ENCODE assay signal across 8 cellular contexts in genomic region chr17:78923660-78924453, GRCh38. TPM values are rescaled to one million over a fixed set of nuclear protein-coding genes. Genes with fewer than 3 reads are reported as not detected.
DNase-seq lines count a peak whose midpoint lies in the region; ATAC-seq, FAIRE-seq and TF ChIP-seq lines count a peak whose summit lies in the region.

No MANE protein-coding gene starts in this region.

- TF ChIP-seq POLR2A in body of pancreas (IDR thresholded peaks at IDR 0.05), result peak; percentile 47 to 79 (median 78)

- H3K27me3 Mint-ChIP-seq in T-helper 17 cell, result peaks cover 14% of the 10 kb centered on the region

- H3K9me3 ChIP-seq in HUES6 (ENCODE audit: control insufficient read depth, insufficient read depth, low read depth, low read length) (no peaks in the 10 kb centered on the region), T-helper 17 cell (ENCODE audit: control insufficient read depth, low read length, poor library complexity, severe bottlenecking) (no peaks in the 10 kb centered on the region), body of pancreas (no peaks in the 10 kb centered on the region), kidney (ENCODE audit: control insufficient read depth in 1 of 2, low read length in 2 of 2) (no peaks in the 10 kb centered on the region)

- peaks cover 2% of the 10 kb centered on the region for H3K36me3 Mint-ChIP-seq in T-helper 17 cell (ENCODE audit: low read depth)

- TF ChIP-seq CTCF in BJ (IDR thresholded peaks at IDR 0.05; ENCODE audit: insufficient read depth, low read depth, low read length) (no peak), body of pancreas (IDR thresholded peaks at IDR 0.05) (no peak), kidney (IDR thresholded peaks at IDR 0.05; ENCODE audit: borderline replicate concordance, extremely low read depth, insufficient read depth) (no peak)

- peak overlapping the region; percentile 16 for H3K27ac Mint-ChIP-seq in T-helper 17 cell

- POLR2A ChIA-PET in BJ (lab: Charles Lee), result interaction anchor here (0.7 to 1.1 kb wide), 2 partner anchors 10 to 55 kb away, joined by 3 to 4 read pairs; no protein-coding TSS in a partner anchor

- H3K4me1 ChIP-seq in HUES6 (ENCODE audit: control insufficient read depth, insufficient read depth, low read length) (peaks cover 20% of the 10 kb centered on the region), body of pancreas (peaks cover 57% of the 10 kb centered on the region), kidney (ENCODE audit: control insufficient read depth in 1 of 2, insufficient read depth in 1 of 2, low read depth in 1 of 2, low read length in 2 of 2) (peaks cover 15 to 29% of the 10 kb centered on the region in 2 donors)

- peaks cover 18% of the 10 kb centered on the region for H3K4me1 Mint-ChIP-seq in T-helper 17 cell

- 0 to 1% methylated on average over 1 to 28 of the region's 28 CpGs for WGBS in body of pancreas, 2 donors

- H3K27ac ChIP-seq in HUES6 (ENCODE audit: low read depth, low read length), result no peak overlapping the region
- peak overlapping the region; percentile 74 to 93 (median 88) for H3K27ac ChIP-seq in body of pancreas
- H3K27ac ChIP-seq in kidney (ENCODE audit: low read depth in 2 of 2, low read length in 2 of 2), result peak overlapping the region; percentile 57 to 86

- H3K4me3 ChIP-seq in BJ (ENCODE audit: low read depth, low read length) (peak overlapping the region; percentile 89), HUES6 (ENCODE audit: low read depth, low read length) (peak overlapping the region; percentile 61), body of pancreas (peak overlapping the region; percentile 59 to 74), kidney (ENCODE audit: low read length in 2 of 2) (peak overlapping the region; percentile 59 to 75)

- peak overlapping the region; percentile 90 for H3K4me3 Mint-ChIP-seq in T-helper 17 cell

- no peak overlapping the region for H3K9ac ChIP-seq in HUES6 (ENCODE audit: low read length)
- H3K9ac ChIP-seq in kidney (ENCODE audit: low read length in 2 of 2), result peak overlapping the region; percentile 32 to 58

- ATAC-seq in T-helper 17 cell (peak; percentile 77), body of pancreas (peak; percentile 80)

- FAIRE-seq in kidney (lab: Jason Lieb, UNC), result no peak

- no peaks in the 10 kb centered on the region; the same call in 1 of the 2 replicates for H3K36me3 ChIP-seq in BJ (ENCODE audit: control insufficient read depth, insufficient read depth, low read length)
- no peaks in the 10 kb centered on the region for H3K36me3 ChIP-seq in HUES6 (ENCODE audit: control insufficient read depth, insufficient read depth, low read length)
- H3K36me3 ChIP-seq in body of pancreas (replicated peaks in 1 of 2; ENCODE audit: insufficient read depth in 1 of 2, low read depth in 2 of 2), result no peaks in the 10 kb centered on the region
- H3K36me3 ChIP-seq in kidney (ENCODE audit: control insufficient read depth in 1 of 2, insufficient read depth in 2 of 2, low read length in 2 of 2), result no peaks in the 10 kb centered on the region

- intact Hi-C loops in body of pancreas (cut with DNase I) (no loop called here), kidney (cut with DNase I) (no loop called here)

- CTCF ChIA-PET in BJ (lab: Yijun Ruan, JAX), result no interaction called here

- DNase-seq in BJ (ENCODE audit: low read depth) (no peak), T-helper 17 cell (peak; percentile 35 to 50 (median 42)), body of pancreas (peak; percentile 93 to 97 (median 96)), kidney (peak; percentile 95), hippocampal formation (lab: John Stamatoyannopoulos, UW) (no peak), middle frontal gyrus (ENCODE audit: extremely low spot score, low spot score) (no peak)
- DNase-seq in stimulated activated CD4-positive, alpha-beta T cell treated with anti-CD3 and anti-CD28 coated beads, Interleukin-15, amount 100 ng/mL, for 24 hours, result peak; percentile 69

- H3K27me3 ChIP-seq in BJ (ENCODE audit: control insufficient read depth, insufficient read depth, low read length), result no peaks in the 10 kb centered on the region
- H3K27me3 ChIP-seq in HUES6 (ENCODE audit: control insufficient read depth, insufficient read depth, low read length), result no peaks in the 10 kb centered on the region
- H3K27me3 ChIP-seq in body of pancreas, result no peaks in the 10 kb centered on the region

RNA-seq across cellular contexts. Expression of gene TIMP2, which starts 1.3 kb away (rescaled TPM):
- polyA plus RNA-seq in BJ (2011; rRNA removed) (319 and 361 TPM in 2 replicates), kidney (ENCODE audit: insufficient read depth, low read depth, low replicate concordance) (72.1 TPM)
- polyA minus RNA-seq in BJ (2011; rRNA and poly(A)+ RNA removed), result 119 and 190 TPM in 2 replicates
- total RNA-seq in T-helper 17 cell (1 to 10 TPM; 4.1 to 6.7 TPM), body of pancreas (10 to 100 TPM; 50.1 to 53.7 TPM), kidney (172 TPM)

RNA-seq across cellular contexts. Expression of gene CEP295NL, which starts 20.9 kb away (rescaled TPM):
- polyA plus RNA-seq in BJ (2011; rRNA removed) (0.13 and 0.15 TPM in 2 replicates), kidney (ENCODE audit: insufficient read depth, low read depth, low replicate concordance) (not detected)
- polyA minus RNA-seq in BJ (2011; rRNA and poly(A)+ RNA removed), result 0.66 and 1.1 TPM in 2 replicates
- total RNA-seq in T-helper 17 cell (1 to 10 TPM; 2.0 to 2.9 TPM), body of pancreas (1 to 10 TPM; 1.3 to 3.1 TPM), kidney (3.6 TPM)

RNA-seq across cellular contexts. Expression of gene LGALS3BP, which starts 55.9 kb away (rescaled TPM):
- polyA plus RNA-seq in BJ (2011; rRNA removed) (39.0 and 102 TPM in 2 replicates), kidney (ENCODE audit: insufficient read depth, low read depth, low replicate concordance) (310 TPM)
- 21.7 and 22.3 TPM in 2 replicates for polyA minus RNA-seq in BJ (2011; rRNA and poly(A)+ RNA removed)
- total RNA-seq in T-helper 17 cell (10 to 100 TPM; 31.7 to 45.2 TPM), body of pancreas (100 to 1,000 TPM; 123 to 213 TPM), kidney (240 TPM)

Comparison
In these comparisons a context has a peak if more than half of its experiments do, and no peak if none do; other contexts are left out.
1. DNase-seq: peak in T-helper 17 cell (3 of 3), body of pancreas (4 of 4), kidney (single experiment) and stimulated activated CD4-positive, alpha-beta T cell treated with anti-CD3 and anti-CD28 coated beads, Interleukin-15, amount 100 ng/mL, for 24 hours (single experiment); none in BJ (single experiment), hippocampal formation (0 of 2) and middle frontal gyrus (single experiment).
2. RNA of gene TIMP2, which starts 1.3 kb away (total RNA-seq): 172 TPM in kidney (single experiment) and 50.1 to 53.7 TPM in body of pancreas; 4.1 to 6.7 TPM in T-helper 17 cell; every median in the first group is over 4 times any median in the second.
3. Peak in every context shown above with its lines, with median percentiles within 50 percentile points of each other: H3K4me3 ChIP-seq.